18 cellular contexts compared by ENCODE assay signal in the genomic region with DNA sequence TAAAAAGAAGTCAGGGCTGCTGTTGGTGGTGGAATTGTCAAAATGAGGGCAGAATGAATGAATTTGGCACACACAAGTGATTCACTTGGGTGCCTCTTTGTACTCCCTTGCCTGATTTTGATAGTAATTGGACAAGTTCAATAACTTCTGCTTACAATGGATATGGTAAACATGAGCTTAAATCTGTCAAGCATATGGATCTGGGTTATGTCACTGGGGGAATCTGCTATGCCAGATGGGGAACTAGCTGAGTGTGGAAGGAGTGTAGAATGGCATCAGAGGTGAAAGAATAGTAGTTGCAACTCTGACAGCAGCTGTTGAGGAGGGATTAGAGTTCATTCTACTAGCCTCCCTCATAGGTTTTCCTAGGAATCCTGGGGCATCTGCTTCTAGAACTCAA.
DNase-seq lines count a peak whose midpoint lies in the region; ATAC-seq lines count a peak whose summit lies in the region.
"Had no signal": no experiment of that assay in that cellular context is flagged by ENCODE, and none has a peak within 500 bp of the region (broad histone marks: within the 10 kb centered on the region; RNA-seq: fewer than 3 reads in every experiment).

No MANE protein-coding gene starts in this region.

- in situ Hi-C loops in ACHN (cut with HindIII; ENCODE audit: low pct_ligation_motif_present, low pct_unique_long_range_greater_than_20kb, low sequenced_read_pairs), result no loop called here

- ATAC-seq in GM19395 (IDR thresholded peaks at IDR 0.05; ENCODE audit: unreplicated experiment), result no peak
- ATAC-seq: A549; CD8-positive, alpha-beta T cell; HCT116 had no signal

- DNase-seq in NCI-H2171 treated with DMSO at 0.1 percent for 48 hours (lab: John Stamatoyannopoulos, UW) (peak; percentile 2), NCI-H2171 (lab: John Stamatoyannopoulos, UW) (no peak), NCI-H524 treated with DMSO at 0.1 percent for 48 hours (lab: John Stamatoyannopoulos, UW) (peak; percentile 65), SK-N-DZ (ENCODE audit: low spot score) (peak; percentile 86), ACHN (no peak), NCI-H2107 treated with DMSO at 0.1 percent for 48 hours (lab: John Stamatoyannopoulos, UW; ENCODE audit: unreplicated experiment) (no peak)
- DNase-seq: Calu3; CD8-positive, alpha-beta T cell; DMS153; DMS79; GDM1; GOT3; H7; HFFc6; KG1 had no signal

Comparison
In these comparisons a context has a peak if more than half of its experiments do, and no peak if none do; other contexts are left out.
1. DNase-seq: peak in NCI-H2171 treated with DMSO at 0.1 percent for 48 hours (single experiment), NCI-H524 treated with DMSO at 0.1 percent for 48 hours (single experiment) and SK-N-DZ (single experiment); none in NCI-H2171 (single experiment), ACHN (single experiment) and NCI-H2107 treated with DMSO at 0.1 percent for 48 hours (single experiment).